In the genomic region with DNA sequence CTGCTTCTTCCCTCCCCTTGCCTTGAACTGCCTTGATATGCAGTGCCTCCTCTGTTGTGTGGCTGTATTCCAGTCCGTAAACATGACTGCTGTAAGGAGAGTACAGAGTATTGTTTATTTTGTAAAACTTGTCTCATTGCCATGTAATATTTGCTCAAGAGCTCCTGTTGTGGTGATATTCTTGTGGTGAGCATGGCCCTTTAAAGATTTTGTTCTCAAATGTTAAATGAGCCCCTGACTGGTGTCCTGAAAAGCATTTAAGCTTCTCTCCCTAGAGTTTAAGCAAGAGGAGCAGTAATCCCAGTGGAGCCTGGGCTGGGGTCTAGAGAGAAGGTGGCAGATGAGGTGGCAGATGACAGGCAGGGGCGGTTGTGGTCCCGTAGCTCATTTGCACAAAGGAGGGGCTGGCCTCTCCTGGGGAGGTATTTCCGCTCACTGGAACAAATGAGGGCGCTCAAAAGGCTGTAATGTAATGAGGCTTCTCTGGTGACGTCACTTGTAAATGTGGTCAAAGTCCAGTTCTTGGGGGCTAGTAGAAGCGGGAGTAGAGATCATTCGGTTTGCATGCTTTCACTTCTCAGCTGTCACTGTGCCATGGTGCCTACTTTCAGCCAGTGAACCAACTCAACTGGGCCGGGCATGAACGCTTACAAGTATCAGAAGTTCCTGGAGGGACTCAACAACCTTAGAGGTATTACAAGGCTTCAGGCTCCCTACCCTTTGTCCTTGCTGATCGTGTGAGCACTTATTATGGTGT, we compare ENCODE assay signal across 9 cellular contexts. TPM values are rescaled to one million over a fixed set of nuclear protein-coding genes. Genes with fewer than 3 reads are reported as not detected.
DNase-seq lines count a peak whose midpoint lies in the region; ATAC-seq, FAIRE-seq and TF ChIP-seq lines count a peak whose summit lies in the region.
"Had no signal": no experiment of that assay in that cellular context is flagged by ENCODE, and none has a peak within 500 bp of the region (broad histone marks: within the 10 kb centered on the region; RNA-seq: fewer than 3 reads in every experiment).

No MANE protein-coding gene starts in this region.

- H3K4me3 Mint-ChIP-seq in activated T-cell treated with anti-CD3 and anti-CD28 coated beads, Interleukin-2, amount 50 U/mL, for 72 hours, result no peak overlapping the region
- H3K4me3 Mint-ChIP-seq: T-helper 1 cell treated with Interleukin-12 subunit alpha and Interleukin-12 subunit beta and Interleukin-4 antibody, amounts not matched to agents 30 μg/mL and 1 μg/mL, for 36 hours had no signal

- no peak for FAIRE-seq in GM12891 (lab: Jason Lieb, UNC)

- no peaks in the 10 kb centered on the region for H3K36me3 ChIP-seq in muscle layer of duodenum (ENCODE audit: control insufficient read depth in 1 of 2, insufficient read depth in 2 of 2, low read length in 2 of 2)

- peaks cover 6% of the 10 kb centered on the region for H3K27me3 Mint-ChIP-seq in activated T-cell treated with anti-CD3 and anti-CD28 coated beads, Interleukin-2, amount 50 U/mL, for 72 hours (ENCODE audit: low read depth)

- H3K4me1 Mint-ChIP-seq in activated T-cell treated with anti-CD3 and anti-CD28 coated beads, Interleukin-2, amount 50 U/mL, for 72 hours (ENCODE audit: low read depth), result peaks cover 12% of the 10 kb centered on the region

- peak overlapping the region; percentile 70 for H3K27ac ChIP-seq in muscle layer of duodenum (ENCODE audit: low read length)

- no peak for TF ChIP-seq POLR2A in GM12891 (IDR thresholded peaks at IDR 0.05; ENCODE audit: low read depth, low read length)

- no peaks in the 10 kb centered on the region for H3K9me3 Mint-ChIP-seq in activated T-cell treated with anti-CD3 and anti-CD28 coated beads, Interleukin-2, amount 50 U/mL, for 72 hours
- H3K9me3 Mint-ChIP-seq: T-helper 1 cell treated with Interleukin-12 subunit alpha and Interleukin-12 subunit beta and Interleukin-4 antibody, amounts not matched to agents 30 μg/mL and 1 μg/mL, for 36 hours had no signal

- no peaks in the 10 kb centered on the region for H3K36me3 Mint-ChIP-seq in activated T-cell treated with anti-CD3 and anti-CD28 coated beads, Interleukin-2, amount 50 U/mL, for 72 hours (ENCODE audit: insufficient read depth in 2 of 2)

- H3K4me3 ChIP-seq in muscle layer of duodenum (ENCODE audit: low read depth in 1 of 2, low read length in 2 of 2), result peak overlapping the region in 1 of 2 donors; percentile 30

- peaks cover 10 to 46% of the 10 kb centered on the region in 2 donors for H3K4me1 ChIP-seq in muscle layer of duodenum (ENCODE audit: control insufficient read depth in 1 of 2, insufficient read depth in 2 of 2, low read length in 2 of 2)

- no peaks in the 10 kb centered on the region for H3K9me3 ChIP-seq in muscle layer of duodenum (ENCODE audit: control insufficient read depth in 1 of 2, low read length in 2 of 2)

- no peak for ATAC-seq in HG03469 (IDR thresholded peaks at IDR 0.05; ENCODE audit: unreplicated experiment)
- ATAC-seq in activated T-cell treated with anti-CD3 and anti-CD28 coated beads, Interleukin-2, amount 50 U/mL, for 72 hours (replicated peaks in 1 of 2), result no peak

- H3K27me3 ChIP-seq in muscle layer of duodenum (ENCODE audit: low read depth, low read length), result no peaks in the 10 kb centered on the region

- DNase-seq in DMS79 (lab: John Stamatoyannopoulos, UW) (peak; percentile 95), NCI-H2107 (lab: John Stamatoyannopoulos, UW) (peak; percentile 98), ecto neural progenitor cell (ENCODE audit: low spot score) (peak; percentile 63), NCI-H1417 treated with DMSO at 0.1 percent for 48 hours (lab: John Stamatoyannopoulos, UW) (no peak), GM12891 (ENCODE audit: insufficient read length, low spot score) (no peak)
- DNase-seq in activated T-cell treated with anti-CD3 and anti-CD28 coated beads, Interleukin-2, amount 50 U/mL, for 72 hours, result no peak

- no peak overlapping the region for H3K27ac Mint-ChIP-seq in activated T-cell treated with anti-CD3 and anti-CD28 coated beads, Interleukin-2, amount 50 U/mL, for 72 hours
- H3K27ac Mint-ChIP-seq: T-helper 1 cell treated with Interleukin-12 subunit alpha and Interleukin-12 subunit beta and Interleukin-4 antibody, amounts not matched to agents 30 μg/mL and 1 μg/mL, for 36 hours had no signal

TF ChIP-seq in GM12891, 5 proteins besides CTCF, POLR2A, EP300 and RAD21:
- no peak for TF ChIP-seq POU2F2 (IDR thresholded peaks at IDR 0.05; ENCODE audit: low read depth, low read length)
- TF ChIP-seq POLR2AphosphoS5 (IDR thresholded peaks at IDR 0.05; ENCODE audit: low read depth, low read length), result no peak

RNA-seq across cellular contexts. Expression of a gene that starts 46.0 kb away (rescaled TPM):
- 100 to 1,000 TPM; 169 to 292 TPM for total RNA-seq in activated T-cell treated with anti-CD3 and anti-CD28 coated beads, Interleukin-2, amount 50 U/mL, for 72 hours
- 41.6 TPM for polyA plus RNA-seq in GM12891 (2012; ENCODE audit: low read depth, missing spikeins)

Comparison
In these comparisons a context has a peak if more than half of its experiments do, and no peak if none do; other contexts are left out.
1. DNase-seq: peak in DMS79 (single experiment), NCI-H2107 (single experiment) and ecto neural progenitor cell (single experiment); none in activated T-cell treated with anti-CD3 and anti-CD28 coated beads, Interleukin-2, amount 50 U/mL, for 72 hours (0 of 2), NCI-H1417 treated with DMSO at 0.1 percent for 48 hours (single experiment) and GM12891 (single experiment).